In genomic region chr16:75462804-75463203, GRCh38 we compare ENCODE assay signal across 8 cellular contexts. TPM values are rescaled to one million over a fixed set of nuclear protein-coding genes. Genes with fewer than 3 reads are reported as not detected.
DNase-seq lines count a peak whose midpoint lies in the region; ATAC-seq, FAIRE-seq and TF ChIP-seq lines count a peak whose summit lies in the region.

No MANE protein-coding gene starts in this region.

- H3K27ac ChIP-seq in A673 (ENCODE audit: low read depth, low read length, poor library complexity, severe bottlenecking) (no peak overlapping the region), OCI-LY7 (ENCODE audit: low read depth, low read length, poor library complexity, severe bottlenecking) (no peak overlapping the region), pancreas (peak overlapping the region in 1 of 4 donors; percentile 96)

- H3K4me3 ChIP-seq in A673 (ENCODE audit: low read depth, low read length, poor library complexity, severe bottlenecking), result peak overlapping the region; percentile 76
- peak overlapping the region; percentile 85 for H3K4me3 ChIP-seq in OCI-LY7 (ENCODE audit: low read depth, low read length, poor library complexity, severe bottlenecking)
- peak overlapping the region; percentile 67 for H3K4me3 ChIP-seq in fibroblast of pulmonary artery (replicated peaks; ENCODE audit: low read depth, low read length)
- peak overlapping the region in 2 of 4 donors; percentile 80 to 94 for H3K4me3 ChIP-seq in pancreas

- H3K9me2 ChIP-seq in OCI-LY7 (ENCODE audit: insufficient read depth, low read length), result no peaks in the 10 kb centered on the region

- TF ChIP-seq CTCF in A673 (conservative IDR thresholded peaks at IDR 0.05; ENCODE audit: low read depth, low read length) (no peak), OCI-LY7 (conservative IDR thresholded peaks at IDR 0.05; ENCODE audit: low read length) (no peak), fibroblast of pulmonary artery (IDR thresholded peaks at IDR 0.05; ENCODE audit: low read length, missing control alignments) (no peak), pancreas (IDR thresholded peaks at IDR 0.05) (no peak)

- H3K79me2 ChIP-seq in OCI-LY7 (ENCODE audit: insufficient read depth, low read depth, low read length), result peaks cover 32% of the 10 kb centered on the region

- peak; percentile 22 for ATAC-seq in GM18907 (IDR thresholded peaks at IDR 0.05; ENCODE audit: unreplicated experiment)
- ATAC-seq in pancreas, result no peak

- CTCF ChIA-PET in A673 (lab: Charles Lee) (no interaction called here), OCI-LY7 (lab: Charles Lee; ENCODE audit: unreplicated experiment) (no interaction called here)

- intact Hi-C loops in A673 (cut with micrococcal nuclease; ENCODE audit: unreplicated experiment) (no loop called here), OCI-LY7 (cut with micrococcal nuclease; ENCODE audit: unreplicated experiment) (loop anchor here (5.0 kb wide), 1 partner anchor 184 kb away; the partner anchor contains the start of genes KARS1 and TERF2IP), pancreas (cut with DNase I) (no loop called here)

- no peak for FAIRE-seq in pancreas (lab: Jason Lieb, UNC)

- H3K4me1 ChIP-seq in A673 (ENCODE audit: insufficient read depth, low read length, poor library complexity, severe bottlenecking) (peaks cover 2% of the 10 kb centered on the region), OCI-LY7 (ENCODE audit: insufficient read depth, low read length, poor library complexity, severe bottlenecking) (peaks cover 10% of the 10 kb centered on the region), pancreas (peaks cover 9 to 26% (median 13%) of the 10 kb centered on the region in 3 donors)

- POLR2A ChIA-PET in A673 (lab: Charles Lee; ENCODE audit: low non-redundant PET), result no interaction called here
- POLR2A ChIA-PET in OCI-LY7 (lab: Charles Lee), result no interaction called here

- H3K27me3 ChIP-seq in A673 (replicated peaks; ENCODE audit: insufficient read depth, low read depth, low read length, poor library complexity), result no peaks in the 10 kb centered on the region
- H3K27me3 ChIP-seq in pancreas, result no peaks in the 10 kb centered on the region

- H3K4me2 ChIP-seq in OCI-LY7 (ENCODE audit: low read length), result peak overlapping the region; percentile 98

- H2AFZ ChIP-seq in OCI-LY7 (ENCODE audit: low read length), result no peak overlapping the region

- H3K36me3 ChIP-seq in A673 (ENCODE audit: insufficient read depth, low read length, poor library complexity, severe bottlenecking) (no peaks in the 10 kb centered on the region), OCI-LY7 (ENCODE audit: insufficient read depth, low read length) (0 out of 2 replicates have a peak, but pooled peaks cover 6% of the 10 kb centered on the region), pancreas (no peaks in the 10 kb centered on the region)

- BruUV-seq in A673 (replicated peaks; lab: Mats Ljungman, UMichigan), result no TSS peak
- BruUV-seq in OCI-LY7 (replicated peaks; lab: Mats Ljungman, UMichigan), result no TSS peak

- H3K9me3 ChIP-seq in A673 (ENCODE audit: low read depth, low read length, poor library complexity, severe bottlenecking) (no peaks in the 10 kb centered on the region), OCI-LY7 (ENCODE audit: low read length) (no peaks in the 10 kb centered on the region), pancreas (no peaks in the 10 kb centered on the region)

- WGBS in pancreas, 2 donors, result 12 to 15% methylated on average over 2 of the region's 2 CpGs

- peaks cover 16% of the 10 kb centered on the region for H4K20me1 ChIP-seq in OCI-LY7 (ENCODE audit: insufficient read depth, low read length)

- DNase-seq in A673 (ENCODE audit: low spot score) (no peak), OCI-LY7 (ENCODE audit: low spot score) (peak; percentile 9), fibroblast of pulmonary artery (ENCODE audit: low read depth) (no peak), pancreas (no peak), DMS153 (lab: John Stamatoyannopoulos, UW) (no peak), NCI-H1930 (lab: John Stamatoyannopoulos, UW) (no peak), NCI-H774 (lab: John Stamatoyannopoulos, UW) (no peak)

RNA-seq across cellular contexts. Expression of gene TMEM170A, which starts 1.7 kb away (rescaled TPM):
- total RNA-seq in A673 (2021), result 25.9 and 30.4 TPM in 2 replicates
- total RNA-seq in OCI-LY7 (2014; rRNA removed; shearing (Covaris generic)), result 25.7 and 29.0 TPM in 2 replicates
- total RNA-seq in OCI-LY7 (2022), result 27.3 and 29.4 TPM in 2 replicates
- 10 to 100 TPM in 1 of 6 donors, 1 to 10 TPM in 5; 7.1 to 12.6 (median 8.8) TPM for total RNA-seq in pancreas
- 1 to 10 TPM; 4.3 to 5.7 TPM for polyA plus RNA-seq in pancreas

RNA-seq across cellular contexts. Expression of gene CFDP1, which starts 29.5 kb away (rescaled TPM):
- total RNA-seq in A673 (2021) (89.5 and 97.6 TPM in 2 replicates), OCI-LY7 (2022) (55.4 and 57.6 TPM in 2 replicates), pancreas (10 to 100 TPM; 19.3 to 28.6 (median 22.1) TPM)
- 30.0 and 55.1 TPM in 2 replicates for total RNA-seq in OCI-LY7 (2014; rRNA removed; shearing (Covaris generic))
- polyA plus RNA-seq in pancreas, result 10 to 100 TPM; 33.3 to 57.5 TPM

RNA-seq across cellular contexts. Expression of gene CHST6, which starts 32.4 kb away (rescaled TPM):
- total RNA-seq in A673 (2021) (4.5 and 5.0 TPM in 2 replicates), OCI-LY7 (2022) (0.13 TPM in 1 of 2 replicates, not detected in the other), pancreas (under 1 TPM in 5 of 6 donors, not detected in 1; 0.06 to 0.25 (median 0.13) TPM)
- 0.06 TPM in 1 of 2 replicates, not detected in the other for total RNA-seq in OCI-LY7 (2014; rRNA removed; shearing (Covaris generic))
- polyA plus RNA-seq in pancreas, result under 1 TPM in 1 of 2 donors, not detected in 1; under 0.01 TPM
